In genomic region chr1:8562881-8563865, GRCh38 we compare ENCODE assay signal across 12 cellular contexts.
DNase-seq lines count a peak whose midpoint lies in the region; ATAC-seq and TF ChIP-seq lines count a peak whose summit lies in the region.
"Had no signal": no experiment of that assay in that cellular context is flagged by ENCODE, and none has a peak within 500 bp of the region (broad histone marks: within the 10 kb centered on the region; RNA-seq: fewer than 3 reads in every experiment).

No MANE protein-coding gene starts in this region.

- peaks cover 19% of the 10 kb centered on the region for H3K36me3 ChIP-seq in mesodermal cell (ENCODE audit: control insufficient read depth, insufficient read depth, low read length)

- H3K36me3 Mint-ChIP-seq in CD4-positive, alpha-beta T cell (ENCODE audit: low read depth), result no peaks in the 10 kb centered on the region
- peaks cover 9% of the 10 kb centered on the region for H3K36me3 Mint-ChIP-seq in brain

- peak overlapping the region; percentile 12 for H3K27ac Mint-ChIP-seq in CD4-positive, alpha-beta T cell
- peak overlapping the region; percentile 0 to 67 (median 60) for H3K27ac Mint-ChIP-seq in brain
- H3K27ac Mint-ChIP-seq: T-helper 1 cell treated with Interleukin-12 subunit alpha and Interleukin-12 subunit beta and Interleukin-4 antibody, amounts not matched to agents 30 μg/mL and 1 μg/mL, for 36 hours had no signal

- POLR2A ChIA-PET in CD4-positive, alpha-beta T cell (lab: Charles Lee), result no interaction called here

- no peak overlapping the region for H3K4me3 Mint-ChIP-seq in CD4-positive, alpha-beta T cell
- peak overlapping the region in 1 of 5 experiments; percentile 10 for H3K4me3 Mint-ChIP-seq in brain
- H3K4me3 Mint-ChIP-seq: T-helper 1 cell treated with Interleukin-12 subunit alpha and Interleukin-12 subunit beta and Interleukin-4 antibody, amounts not matched to agents 30 μg/mL and 1 μg/mL, for 36 hours had no signal

- no peaks in the 10 kb centered on the region for H3K27me3 ChIP-seq in CD4-positive, alpha-beta T cell (ENCODE audit: control insufficient read depth, insufficient read depth, low read length)

- intact Hi-C loops in CD4-positive, alpha-beta T cell (cut with DNase I, micrococcal nuclease), result loop anchor here in 1 of 2 experiments (1.0 kb wide), 1 partner anchor 286 kb away; no protein-coding TSS in a partner anchor

- peaks cover 5% of the 10 kb centered on the region for H3K4me1 Mint-ChIP-seq in CD4-positive, alpha-beta T cell (ENCODE audit: low read depth)
- H3K4me1 Mint-ChIP-seq in brain, result peaks cover 76% of the 10 kb centered on the region

- no peaks in the 10 kb centered on the region for H3K9me3 Mint-ChIP-seq in CD4-positive, alpha-beta T cell
- no peaks in the 10 kb centered on the region for H3K9me3 Mint-ChIP-seq in brain
- H3K9me3 Mint-ChIP-seq: T-helper 1 cell treated with Interleukin-12 subunit alpha and Interleukin-12 subunit beta and Interleukin-4 antibody, amounts not matched to agents 30 μg/mL and 1 μg/mL, for 36 hours had no signal

- no peak for DNase-seq in CD4-positive, alpha-beta T cell
- peak; percentile 38 for DNase-seq in NAMALWA (ENCODE audit: low spot score)
- DNase-seq in HT-29 (ENCODE audit: low spot score), result no peak
- DNase-seq in 8988T, result no peak
- no peak for DNase-seq in activated CD8-positive, alpha-beta memory T cell treated with anti-CD3 and anti-CD28 coated beads for 24 hours
- DNase-seq in NCI-H510A (lab: John Stamatoyannopoulos, UW), result no peak
- DNase-seq: activated gamma-delta T cell treated with Interleukin-2 at 50 U/mL for 16 hours, NCI-H446 had no signal

- CTCF ChIA-PET in CD4-positive, alpha-beta T cell (lab: Charles Lee), result interaction anchor here (0.6 to 6.0 kb wide), 6 partner anchors 11 to 286 kb away, joined by 3 to 35 read pairs (median 11); no protein-coding TSS in a partner anchor

- no peaks in the 10 kb centered on the region for H3K9me3 ChIP-seq in CD4-positive, alpha-beta T cell (ENCODE audit: control insufficient read depth, low read length)
- H3K9me3 ChIP-seq in mesodermal cell (ENCODE audit: control insufficient read depth, low read length), result no peaks in the 10 kb centered on the region

- WGBS in mesodermal cell (ENCODE audit: insufficient coverage in 2 of 2), 2 experiments, result no CpG with 5 or more reads among the region's 4 CpGs

- H3K4me1 ChIP-seq in mesodermal cell (ENCODE audit: control insufficient read depth, insufficient read depth, low read length, poor library complexity, severe bottlenecking), result peaks cover 41% of the 10 kb centered on the region

- no peak for ATAC-seq in CD4-positive, alpha-beta T cell (ENCODE audit: poor library complexity)
- ATAC-seq: left lobe of liver had no signal

- H3K27ac ChIP-seq in CD4-positive, alpha-beta T cell (ENCODE audit: low read depth, low read length), result no peak overlapping the region
- peak overlapping the region; percentile 55 for H3K27ac ChIP-seq in mesodermal cell (ENCODE audit: low read depth, low read length, severe bottlenecking)

- H3K27me3 Mint-ChIP-seq in CD4-positive, alpha-beta T cell, result no peaks in the 10 kb centered on the region
- no peaks in the 10 kb centered on the region for H3K27me3 Mint-ChIP-seq in brain

- H3K4me3 ChIP-seq in mesodermal cell (ENCODE audit: extremely low read depth, insufficient read depth, low read length, poor library complexity, severe bottlenecking), result no peak overlapping the region

- TF ChIP-seq CTCF in CD4-positive, alpha-beta T cell (IDR thresholded peaks at IDR 0.05), result no peak
- no peak for TF ChIP-seq CTCF in brain (conservative IDR thresholded peaks at IDR 0.05)
